Comparison of ENCODE assay signal across 12 cellular contexts in genomic region chr11:10109836-10110235, GRCh38.
DNase-seq lines count a peak whose midpoint lies in the region; ATAC-seq and TF ChIP-seq lines count a peak whose summit lies in the region.
"Had no signal": no experiment of that assay in that cellular context is flagged by ENCODE, and none has a peak within 500 bp of the region (broad histone marks: within the 10 kb centered on the region; RNA-seq: fewer than 3 reads in every experiment).

No MANE protein-coding gene starts in this region.

- peak overlapping the region; percentile 60 for H3K27ac ChIP-seq in fibroblast of lung (ENCODE audit: insufficient read depth, low read length)
- H3K27ac ChIP-seq in SJCRH30, result no peak overlapping the region

- H3K79me2 ChIP-seq in fibroblast of lung (ENCODE audit: control insufficient read depth, insufficient read depth, low read length), result peaks cover 1% of the 10 kb centered on the region

- DNase-seq in AG20443 (ENCODE audit: low spot score) (peak; percentile 67), LHCN-M2 (ENCODE audit: low read depth) (peak; percentile 58), fibroblast of lung (ENCODE audit: low read depth in 2 of 2) (peak; percentile 67 to 93), sciatic nerve (ENCODE audit: low spot score) (no peak), SJCRH30 (no peak), ureter (ENCODE audit: low spot score) (no peak)
- DNase-seq: activated CD4-positive, alpha-beta T cell treated with anti-CD3 and anti-CD28 coated beads, Interleukin-2, amount 50 U/mL, for 48 hours; activated effector memory CD4-positive, alpha-beta T cell treated with anti-CD3 and anti-CD28 coated beads, Interleukin-2, amount 50 U/mL, for 16 hours; C1 segment of cervical spinal cord; head of caudate nucleus had no signal

- H3K4me3 ChIP-seq in fibroblast of lung (replicated peaks in 1 of 4; ENCODE audit: control extremely low read depth in 1 of 4, insufficient read depth in 1 of 4, low read depth in 3 of 4, low read length in 4 of 4) (no peak overlapping the region), SJCRH30 (no peak overlapping the region)

- peaks cover 4% of the 10 kb centered on the region for H3K4me1 ChIP-seq in fibroblast of lung (ENCODE audit: control insufficient read depth, extremely low read depth, insufficient read depth, low read length)
- H3K4me1 ChIP-seq in SJCRH30, result no peaks in the 10 kb centered on the region; the same call in 1 of the 2 replicates

- no peaks in the 10 kb centered on the region for H4K20me1 ChIP-seq in fibroblast of lung (ENCODE audit: control insufficient read depth, extremely low read depth, insufficient read depth, low read length)

- intact Hi-C loops in sciatic nerve (cut with DNase I), result no loop called here

- ATAC-seq in sciatic nerve (peak; percentile 81), HG02981 (IDR thresholded peaks at IDR 0.05; ENCODE audit: unreplicated experiment) (no peak), HG02642 (IDR thresholded peaks at IDR 0.05; ENCODE audit: poor library complexity, unreplicated experiment) (no peak)

- H2AFZ ChIP-seq in fibroblast of lung (ENCODE audit: low read length), result no peak overlapping the region

- H3K27me3 ChIP-seq in fibroblast of lung (ENCODE audit: control insufficient read depth, insufficient read depth, low read length) (no peaks in the 10 kb centered on the region), SJCRH30 (no peaks in the 10 kb centered on the region)

- H3K9me3 ChIP-seq in fibroblast of lung (ENCODE audit: control insufficient read depth, insufficient read depth, low read depth, low read length) (no peaks in the 10 kb centered on the region), SJCRH30 (replicated peaks) (no peaks in the 10 kb centered on the region)

- H3K4me2 ChIP-seq in fibroblast of lung (ENCODE audit: extremely low read depth, insufficient read depth, low read length), result peak overlapping the region; percentile 55

- TF ChIP-seq CTCF in fibroblast of lung (conservative IDR thresholded peaks at IDR 0.05 in 1 of 2, IDR thresholded peaks at IDR 0.05 in 1 of 2; ENCODE audit: low read depth in 1 of 2, low read length in 2 of 2), result no peak

- H3K9ac ChIP-seq in fibroblast of lung (ENCODE audit: insufficient read depth, low read length), result no peak overlapping the region

- no peaks in the 10 kb centered on the region for H3K36me3 ChIP-seq in fibroblast of lung (ENCODE audit: control insufficient read depth, insufficient read depth, low read length)
- no peaks in the 10 kb centered on the region; the same call in 1 of the 2 replicates for H3K36me3 ChIP-seq in SJCRH30

Comparison
In these comparisons a context has a peak if more than half of its experiments do, and no peak if none do; other contexts are left out.
1. DNase-seq: peak in AG20443 (single experiment), LHCN-M2 (single experiment) and fibroblast of lung (2 of 2); none in sciatic nerve (single experiment), SJCRH30 (0 of 2) and ureter (single experiment).